Comparison of ENCODE assay signal across 2 cellular contexts in genomic region chr12:22038734-22039133, GRCh38.
TF ChIP-seq lines count a peak whose summit lies in the region.

No MANE protein-coding gene starts in this region.

TF ChIP-seq in HepG2, 621 proteins besides CTCF, POLR2A, EP300 and RAD21 (continues in another document):
- TF ChIP-seq ZNF781 (CRISPR knock-in tag; IDR thresholded peaks at IDR 0.05; ENCODE audit: borderline replicate concordance, not compliant biosample characterization), result no peak
- TF ChIP-seq MATR3 (CRISPR knock-in tag; IDR thresholded peaks at IDR 0.05), result no peak
- no peak for TF ChIP-seq ARID4A (CRISPR knock-in tag; IDR thresholded peaks at IDR 0.05; ENCODE audit: borderline replicate concordance)
- no peak for TF ChIP-seq FOXO4 (CRISPR knock-in tag; conservative IDR thresholded peaks at IDR 0.05)
- no peak for TF ChIP-seq ZNF556 (CRISPR knock-in tag; IDR thresholded peaks at IDR 0.05; ENCODE audit: borderline replicate concordance)
- no peak for TF ChIP-seq ZNF615 (CRISPR knock-in tag; IDR thresholded peaks at IDR 0.05; ENCODE audit: borderline replicate concordance)
- TF ChIP-seq CERS6 (CRISPR knock-in tag; IDR thresholded peaks at IDR 0.05), result no peak
- no peak for TF ChIP-seq AHDC1 (CRISPR knock-in tag; IDR thresholded peaks at IDR 0.05; ENCODE audit: borderline replicate concordance)

TF ChIP-seq in K562, 482 proteins besides CTCF, POLR2A, EP300 and RAD21:
- TF ChIP-seq FOXA1 (IDR thresholded peaks at IDR 0.05; ENCODE audit: borderline replicate concordance) (no peak), MBD2 (IDR thresholded peaks at IDR 0.05; ENCODE audit: borderline replicate concordance, low read depth) (no peak), FOXM1 (IDR thresholded peaks at IDR 0.05; ENCODE audit: low read depth) (no peak), FOXM1 (CRISPR knock-in tag; IDR thresholded peaks at IDR 0.05; ENCODE audit: low read depth) (no peak), RFX5 (IDR thresholded peaks at IDR 0.05; ENCODE audit: low read depth, low read length) (no peak), SMAD3 (CRISPR knock-in tag; conservative IDR thresholded peaks at IDR 0.05) (no peak), DEAF1 (CRISPR knock-in tag; IDR thresholded peaks at IDR 0.05) (no peak), HDAC2 (IDR thresholded peaks at IDR 0.05) (no peak), TGIF2 (CRISPR knock-in tag; IDR thresholded peaks at IDR 0.05) (no peak), ZNF24 (IDR thresholded peaks at IDR 0.05) (no peak), ZNF707 (CRISPR knock-in tag; conservative IDR thresholded peaks at IDR 0.05) (no peak), PHF8 (IDR thresholded peaks at IDR 0.05; ENCODE audit: borderline replicate concordance, low read length) (no peak), PHB2 (IDR thresholded peaks at IDR 0.05; ENCODE audit: low read depth) (no peak), SIN3A (IDR thresholded peaks at IDR 0.05; ENCODE audit: borderline replicate concordance in 2 of 2, control insufficient read depth in 1 of 2, low read depth in 2 of 2, low read length in 2 of 2) (no peak), EHMT2 (IDR thresholded peaks at IDR 0.05) (no peak)
